8 cellular contexts compared by ENCODE assay signal in the genomic region with DNA sequence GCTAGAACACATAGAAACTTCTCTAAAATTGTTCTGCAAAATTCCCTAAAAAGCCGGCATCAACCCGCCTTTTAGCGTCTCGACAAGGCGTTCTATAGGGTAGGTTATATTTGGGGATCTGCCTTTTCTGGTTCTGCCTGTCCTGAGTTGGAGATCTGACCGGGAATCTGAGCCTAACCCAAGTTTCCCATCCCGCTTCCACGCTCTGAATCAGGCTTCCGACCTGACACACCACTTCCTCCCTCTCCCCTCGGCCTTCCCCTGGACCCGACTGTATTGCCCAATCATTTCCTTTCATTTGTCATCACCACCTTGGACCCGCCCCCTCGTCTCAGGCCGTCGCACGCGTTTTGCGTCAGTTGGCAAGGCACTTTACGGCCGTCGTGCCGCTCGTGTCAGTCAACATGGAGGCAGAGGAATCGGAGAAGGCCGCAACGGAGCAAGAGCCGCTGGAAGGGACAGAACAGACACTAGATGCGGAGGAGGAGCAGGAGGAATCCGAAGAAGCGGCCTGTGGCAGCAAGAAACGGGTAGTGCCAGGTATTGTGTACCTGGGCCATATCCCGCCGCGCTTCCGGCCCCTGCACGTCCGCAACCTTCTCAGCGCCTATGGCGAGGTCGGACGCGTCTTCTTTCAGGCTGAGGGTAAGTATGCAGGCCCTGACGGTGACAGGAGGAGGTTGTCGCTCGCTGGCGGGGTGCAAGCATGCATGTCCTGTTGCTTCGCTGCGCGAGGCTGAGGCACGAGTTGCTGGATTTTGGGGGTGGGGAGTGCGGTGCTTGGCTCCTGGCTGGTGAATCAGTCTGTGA. TPM values are rescaled to one million over a fixed set of nuclear protein-coding genes. Genes with fewer than 3 reads are reported as not detected.
DNase-seq lines count a peak whose midpoint lies in the region; ATAC-seq and TF ChIP-seq lines count a peak whose summit lies in the region.

A gene (plus strand): TSS at position 375 of the 810 bp plus-strand sequence. CDS start 30 bp downstream, at position 405.

- H3K4me2 ChIP-seq in KMS-11: peak within 1 kb of the TSS; percentile 93

- H3K4me1 ChIP-seq in KMS-11 (ENCODE audit: low read depth, poor library complexity, severe bottlenecking) (peaks cover 28% of the 10 kb centered on the region), Panc1 (ENCODE audit: control insufficient read depth, insufficient read depth, low read length) (peaks cover 3% of the 10 kb centered on the region; the same call in 1 of the 2 replicates), mucosa of stomach (ENCODE audit: control insufficient read depth, insufficient read depth, low read length) (peaks cover 7% of the 10 kb centered on the region)

- H3K36me3 ChIP-seq in KMS-11 (ENCODE audit: insufficient read depth) (no peaks in the 10 kb centered on the region), Panc1 (ENCODE audit: control insufficient read depth, insufficient read depth, low read length) (peaks cover 6% of the 10 kb centered on the region; the same call in 1 of the 2 replicates), mucosa of stomach (ENCODE audit: control insufficient read depth, insufficient read depth, low read length) (no peaks in the 10 kb centered on the region)

- H3K9me3 ChIP-seq in Panc1 (ENCODE audit: control insufficient read depth, insufficient read depth, low read depth, low read length) (no peaks in the 10 kb centered on the region), mucosa of stomach (ENCODE audit: control insufficient read depth, low read length) (no peaks in the 10 kb centered on the region)

- no peak within 1 kb of the TSS for H3K4me3 Mint-ChIP-seq in activated T-cell treated with anti-CD3 and anti-CD28 coated beads, Interleukin-2, amount 50 U/mL, for 4 hours

- peaks cover 16% of the 10 kb centered on the region for H3K79me2 ChIP-seq in KMS-11 (ENCODE audit: insufficient read depth, low read depth)

- intact Hi-C loops in Panc1 (cut with micrococcal nuclease; ENCODE audit: unreplicated experiment): no loop called here

- in situ Hi-C loops in Panc1 (cut with HindIII; ENCODE audit: low pct_unique_long_range_greater_than_20kb, low sequenced_read_pairs): no loop called here

- no peaks in the 10 kb centered on the region for H3K9me3 Mint-ChIP-seq in activated T-cell treated with anti-CD3 and anti-CD28 coated beads, Interleukin-2, amount 50 U/mL, for 4 hours

- H3K27me3 ChIP-seq in KMS-11 (ENCODE audit: insufficient read depth, low read depth) (no peaks in the 10 kb centered on the region), Panc1 (ENCODE audit: control insufficient read depth, insufficient read depth, low read length) (no peaks in the 10 kb centered on the region), mucosa of stomach (ENCODE audit: control insufficient read depth, insufficient read depth, low read length) (peaks cover 17% of the 10 kb centered on the region)

- peaks cover 19% of the 10 kb centered on the region for H3K36me3 Mint-ChIP-seq in activated T-cell treated with anti-CD3 and anti-CD28 coated beads, Interleukin-2, amount 50 U/mL, for 4 hours (ENCODE audit: insufficient read depth)

- H3K4me3 ChIP-seq in KMS-11 (IDR thresholded peaks at IDR 0.05; ENCODE audit: insufficient read depth, low read depth, low read length) (no peak within 1 kb of the TSS), Panc1 (ENCODE audit: low read depth in 2 of 2, low read length in 2 of 2) (peak within 1 kb of the TSS; percentile 94 to 96), mucosa of stomach (ENCODE audit: low read length) (peak within 1 kb of the TSS; percentile 82)

- CTCF ChIA-PET in Panc1 (lab: Charles Lee): interaction anchor here (2.4 kb wide), 1 partner anchor 20 kb away, joined by 9 read pairs; no protein-coding TSS in a partner anchor

- no peaks in the 10 kb centered on the region for H4K20me1 ChIP-seq in KMS-11 (ENCODE audit: insufficient read depth)

- H3K27me3 Mint-ChIP-seq in activated T-cell treated with anti-CD3 and anti-CD28 coated beads, Interleukin-2, amount 50 U/mL, for 4 hours (ENCODE audit: low read depth): peaks cover 29% of the 10 kb centered on the region

- no TSS peak for BruUV-seq in Panc1 (replicated peaks; lab: Mats Ljungman, UMichigan)

- ATAC-seq in GM21737 (IDR thresholded peaks at IDR 0.05; ENCODE audit: unreplicated experiment): peak; percentile 55
- ATAC-seq in Panc1: peak; percentile 88
- ATAC-seq in activated T-cell treated with anti-CD3 and anti-CD28 coated beads, Interleukin-2, amount 50 U/mL, for 4 hours: peak; percentile 77 to 78
- peak; percentile 98 for ATAC-seq in esophagus mucosa

- peaks cover 35% of the 10 kb centered on the region for H3K4me1 Mint-ChIP-seq in activated T-cell treated with anti-CD3 and anti-CD28 coated beads, Interleukin-2, amount 50 U/mL, for 4 hours (ENCODE audit: low read depth)

- TF ChIP-seq CTCF in KMS-11 (conservative IDR thresholded peaks at IDR 0.05; ENCODE audit: low read depth, low read length): no peak
- no peak for TF ChIP-seq CTCF in Panc1 (IDR thresholded peaks at IDR 0.05)

- H3K9ac ChIP-seq in KMS-11 (peak within 1 kb of the TSS; percentile 48), mucosa of stomach (ENCODE audit: low read length) (peak within 1 kb of the TSS; percentile 91)

- POLR2A ChIA-PET in Panc1 (lab: Charles Lee): no interaction called here

- DNase-seq in DMS53 treated with DMSO at 0.1 percent for 48 hours (lab: John Stamatoyannopoulos, UW; ENCODE audit: unreplicated experiment) (peak; percentile 96), Panc1 (ENCODE audit: low read depth, low spot score) (peak; percentile 97)
- DNase-seq in activated T-cell treated with anti-CD3 and anti-CD28 coated beads, Interleukin-2, amount 50 U/mL, for 4 hours: peak; percentile 95
- peak; percentile 94 to 96 for DNase-seq in stimulated activated CD8-positive, alpha-beta memory T cell treated with anti-CD3 and anti-CD28 coated beads, Interleukin-7, amount 100 ng/mL, for 1 hour (ENCODE audit: low read depth in 2 of 2)

- H3K27ac ChIP-seq in KMS-11: peak within 1 kb of the TSS; percentile 57
- H3K27ac ChIP-seq in Panc1 (ENCODE audit: low read length): peak within 1 kb of the TSS; percentile 90

- H2AFZ ChIP-seq in KMS-11 (ENCODE audit: low read depth): peak within 1 kb of the TSS; percentile 78

RNA-seq across cellular contexts. Expression of the gene that starts here (rescaled TPM):
- 18.0 TPM for total RNA-seq in Panc1 (2021; ENCODE audit: unreplicated experiment)
- 15.2 TPM for polyA plus RNA-seq in Panc1 (2012; ENCODE audit: insufficient read length)
- total RNA-seq in activated T-cell treated with anti-CD3 and anti-CD28 coated beads, Interleukin-2, amount 50 U/mL, for 4 hours: 10 to 100 TPM; 49.2 to 51.1 (median 49.5) TPM
- 14.6 TPM for total RNA-seq in esophagus mucosa
